Comparison of ENCODE assay signal across 1 cellular context in the genomic region with DNA sequence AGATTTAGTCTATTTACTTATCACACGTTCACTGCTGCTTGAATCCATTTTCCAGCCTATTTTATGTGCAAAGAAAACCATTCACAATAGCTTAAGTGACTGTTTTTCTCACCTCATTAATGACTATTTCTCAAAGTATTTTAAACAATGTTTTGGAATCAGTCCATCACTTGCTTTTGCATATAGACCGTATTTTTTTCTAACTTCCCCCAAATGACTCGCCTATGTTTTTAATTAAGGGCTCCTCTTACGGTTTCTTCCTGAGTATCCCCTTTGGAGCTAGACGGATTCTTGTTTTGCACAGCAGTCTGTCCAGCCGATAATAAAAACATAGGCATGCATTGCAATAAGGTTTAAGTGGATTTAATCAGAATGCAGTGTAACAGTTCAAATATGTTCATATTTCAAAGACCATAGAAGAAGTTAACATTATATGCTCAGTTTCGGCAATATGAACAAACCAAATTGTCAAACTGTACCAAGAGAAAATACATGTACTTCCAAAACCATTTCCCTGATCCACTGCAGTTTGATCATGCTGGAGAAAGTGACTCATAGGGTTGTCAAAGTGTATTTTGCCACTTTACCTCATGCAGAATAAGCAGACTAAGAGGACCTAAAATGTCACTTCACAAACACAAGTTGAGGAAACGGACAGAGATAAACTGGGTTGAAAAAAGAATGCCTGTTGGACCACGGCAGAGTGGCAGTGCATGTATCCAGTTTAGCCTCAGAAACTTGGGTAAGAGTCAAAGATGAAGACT.
TF ChIP-seq lines count a peak whose summit lies in the region.

No MANE protein-coding gene starts in this region.

TF ChIP-seq in SK-N-SH treated with all-trans-retinoic acid at 6 μM for 48 hours, 23 proteins besides CTCF, POLR2A, EP300 and RAD21 (continued from another document):
- TF ChIP-seq PATZ1 (CRISPR knock-in tag; IDR thresholded peaks at IDR 0.05; ENCODE audit: borderline replicate concordance) (no peak), SNAI2 (CRISPR knock-in tag; IDR thresholded peaks at IDR 0.05) (no peak), CREB5 (CRISPR knock-in tag; IDR thresholded peaks at IDR 0.05; ENCODE audit: low read depth) (no peak), CSDC2 (CRISPR knock-in tag; IDR thresholded peaks at IDR 0.05) (no peak)
